9 cellular contexts compared by ENCODE assay signal in genomic region chr1:109532365-109533136, GRCh38. TPM values are rescaled to one million over a fixed set of nuclear protein-coding genes. Genes with fewer than 3 reads are reported as not detected.
DNase-seq lines count a peak whose midpoint lies in the region; ATAC-seq and TF ChIP-seq lines count a peak whose summit lies in the region.
"Had no signal": no experiment of that assay in that cellular context is flagged by ENCODE, and none has a peak within 500 bp of the region (broad histone marks: within the 10 kb centered on the region; RNA-seq: fewer than 3 reads in every experiment).

No MANE protein-coding gene starts in this region.

- no TSS peak for BruUV-seq in HCT116 (replicated peaks; lab: Mats Ljungman, UMichigan)

- H2AFZ ChIP-seq in HCT116 (ENCODE audit: low read depth, low read length, poor library complexity, severe bottlenecking) = peak overlapping the region; percentile 95

- peak overlapping the region; percentile 49 for H3K4me2 ChIP-seq in HCT116 (ENCODE audit: low read length)

- peak; percentile 85 to 97 (median 93) for TF ChIP-seq CTCF in HCT116 (IDR thresholded peaks at IDR 0.05 in 2 of 3, conservative IDR thresholded peaks at IDR 0.05 in 1 of 3; ENCODE audit: borderline replicate concordance in 1 of 3, insufficient read depth in 1 of 3, low read depth in 2 of 3, low read length in 2 of 3)

- H3K9me3 ChIP-seq in HCT116 (ENCODE audit: control insufficient read depth in 1 of 2, insufficient read depth in 1 of 2, low read depth in 1 of 2, low read length in 2 of 2) = no peaks in the 10 kb centered on the region

- H3K4me1 ChIP-seq in HCT116 (ENCODE audit: control insufficient read depth in 1 of 2, insufficient read depth in 2 of 2, low read length in 2 of 2) = peaks cover 4 to 14% of the 10 kb centered on the region in 2 experiments; a peak in 3 of 4 replicates
- no peaks in the 10 kb centered on the region for H3K4me1 ChIP-seq in urinary bladder (ENCODE audit: insufficient read depth)

- WGBS in urinary bladder = 16% methylated on average over 12 of the region's 12 CpGs

- CTCF ChIA-PET in HCT116 (lab: Charles Lee) = interaction anchor here (0.6 to 6.4 kb wide), 32 partner anchors 10 to 490 kb away, joined by 3 to 146 read pairs (median 5); partner anchors contain the start of genes AHCYL1, AMIGO1, CELSR2 and CYB561D1

- ATAC-seq in HCT116 (peak; percentile 92), left ventricle myocardium superior (peak; percentile 78)

- H3K4me3 ChIP-seq in HCT116 (replicated peaks in 1 of 2; ENCODE audit: low read depth in 1 of 2, low read length in 2 of 2) = no peak overlapping the region
- peak overlapping the region; percentile 11 for H3K4me3 ChIP-seq in urinary bladder (ENCODE audit: low read depth, low read length)

- no peak for TF ChIP-seq POLR2A in HCT116 (IDR thresholded peaks at IDR 0.05; ENCODE audit: borderline replicate concordance, extremely low read depth, insufficient read depth, insufficient read length)

- POLR2A ChIA-PET in HCT116 (lab: Charles Lee) = interaction anchor here (1.0 to 1.6 kb wide), 3 partner anchors 16 to 39 kb away, joined by 3 to 6 read pairs (median 4); partner anchors contain the start of genes CYB561D1 and GNAI3

- H3K9ac ChIP-seq in HCT116 (ENCODE audit: low read length) = no peak overlapping the region

- RAD21 ChIA-PET in HCT116 (lab: Charles Lee; ENCODE audit: low non-redundant PET in 1 of 2, low total read pairs in 2 of 2, uncharacterized antibody in 2 of 2, unreplicated experiment in 2 of 2) = interaction anchor here (0.9 to 2.1 kb wide), 6 partner anchors 14 to 42 kb away, joined by 3 to 17 read pairs (median 5); partner anchors contain the start of gene CYB561D1 (in 1 of the 2)

- no peaks in the 10 kb centered on the region for H4K20me1 ChIP-seq in HCT116 (ENCODE audit: insufficient read depth)

- H3K79me2 ChIP-seq in HCT116 (ENCODE audit: insufficient read depth, low read length) = no peaks in the 10 kb centered on the region

- DNase-seq in EL = peak; percentile 86
- DNase-seq in HCT116 (ENCODE audit: low read depth, low spot score) = peak; percentile 47
- DNase-seq in NCI-H1105 treated with DMSO at 0.1 percent for 48 hours (lab: John Stamatoyannopoulos, UW) = peak; percentile 68
- DNase-seq in SW480 (ENCODE audit: low spot score) = peak; percentile 54
- peak; percentile 84 for DNase-seq in activated naive CD8-positive, alpha-beta T cell treated with anti-CD3 and anti-CD28 coated beads, Interleukin-2, amount 50 U/mL, for 16 hours (ENCODE audit: low read depth, low spot score)
- peak; percentile 85 for DNase-seq in left ventricle myocardium superior
- DNase-seq in putamen (ENCODE audit: low spot score) = peak; percentile 79

- no peaks in the 10 kb centered on the region for H3K36me3 ChIP-seq in HCT116 (ENCODE audit: control insufficient read depth in 1 of 2, insufficient read depth in 2 of 2, low read length in 2 of 2)
- no peaks in the 10 kb centered on the region for H3K36me3 ChIP-seq in urinary bladder (ENCODE audit: insufficient read depth)

- H3K9me2 ChIP-seq in HCT116 (ENCODE audit: insufficient read depth) = no peaks in the 10 kb centered on the region

- TF ChIP-seq RAD21 in HCT116 (IDR thresholded peaks at IDR 0.05; ENCODE audit: low read depth) = peak; percentile 91

- H3K27me3 ChIP-seq in HCT116 (ENCODE audit: insufficient read depth, low read length) = no peaks in the 10 kb centered on the region; the same call in 1 of the 2 replicates

- intact Hi-C loops in HCT116 (cut with micrococcal nuclease) = loop anchor here (1.0 to 10.0 kb wide), 7 partner anchors 38 to 328 kb away; partner anchors contain the start of genes CYB561D1, PSMA5 and SORT1
- intact Hi-C loops in left ventricle myocardium superior (cut with micrococcal nuclease) = loop anchor here (5.0 kb wide), 1 partner anchor 40 kb away; the partner anchor contains the start of gene CYB561D1

- H3K27ac ChIP-seq in HCT116 (ENCODE audit: low read depth, low read length) (peak overlapping the region; percentile 21; the same call in 1 of the 2 replicates), urinary bladder (ENCODE audit: low read depth) (no peak overlapping the region)

TF ChIP-seq in HCT116, 20 proteins besides CTCF, POLR2A, EP300 and RAD21:
- TF ChIP-seq REST (IDR thresholded peaks at IDR 0.05; ENCODE audit: low read depth) (no peak), ZFX (IDR thresholded peaks at IDR 0.05) (no peak), EZH2 (IDR thresholded peaks at IDR 0.05) (no peak), ELF1 (IDR thresholded peaks at IDR 0.05; ENCODE audit: borderline replicate concordance, low read depth) (no peak), FOSL1 (IDR thresholded peaks at IDR 0.05; ENCODE audit: low read depth) (no peak), SRF (IDR thresholded peaks at IDR 0.05; ENCODE audit: low read depth) (no peak), POLR2AphosphoS5 (IDR thresholded peaks at IDR 0.05; ENCODE audit: low read depth, low read length) (no peak), CEBPB (IDR thresholded peaks at IDR 0.05; ENCODE audit: low read depth) (no peak), CBX3 (IDR thresholded peaks at IDR 0.05; ENCODE audit: low read depth) (no peak), JUND (IDR thresholded peaks at IDR 0.05) (no peak), TCF7L2 (IDR thresholded peaks at IDR 0.05; ENCODE audit: borderline replicate concordance, extremely low read depth, insufficient read depth, insufficient read length) (no peak), EGR1 (IDR thresholded peaks at IDR 0.05; ENCODE audit: low read depth) (no peak), ZNF274 (IDR thresholded peaks at IDR 0.05; ENCODE audit: low read depth, low read length) (no peak)
- TF ChIP-seq, protein P1, sequence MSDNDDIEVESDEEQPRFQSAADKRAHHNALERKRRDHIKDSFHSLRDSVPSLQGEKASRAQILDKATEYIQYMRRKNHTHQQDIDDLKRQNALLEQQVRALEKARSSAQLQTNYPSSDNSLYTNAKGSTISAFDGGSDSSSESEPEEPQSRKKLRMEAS (IDR thresholded peaks at IDR 0.05) = no peak

RNA-seq across cellular contexts. Expression of gene GPR61, which starts 7.1 kb away (rescaled TPM):
- total RNA-seq in HCT116 (2021; ENCODE audit: unreplicated experiment) = not detected
- 0.07 and 0.16 TPM in 2 replicates for polyA plus RNA-seq in HCT116 (2012)
- total RNA-seq in left ventricle myocardium superior = 0.07 TPM
- total RNA-seq in urinary bladder = 0.11 TPM
- not detected for polyA plus RNA-seq in urinary bladder
- total RNA-seq: subcutaneous adipose tissue had no signal

RNA-seq across cellular contexts. Expression of gene GNAI3, which starts 15.9 kb away (rescaled TPM):
- total RNA-seq in HCT116 (2021; ENCODE audit: unreplicated experiment) (9.5 TPM), left ventricle myocardium superior (2.2 TPM), urinary bladder (17.4 TPM)
- 5.2 and 6.0 TPM in 2 replicates for polyA plus RNA-seq in HCT116 (2012)
- 5.1 TPM for polyA plus RNA-seq in urinary bladder

RNA-seq across cellular contexts. Expression of gene AMIGO1, which starts 23.0 kb away (rescaled TPM):
- total RNA-seq in HCT116 (2021; ENCODE audit: unreplicated experiment) = 0.10 TPM
- polyA plus RNA-seq in HCT116 (2012) = 0.05 and 0.06 TPM in 2 replicates
- 18.4 TPM for total RNA-seq in left ventricle myocardium superior
- 2.9 TPM for total RNA-seq in urinary bladder
- 6.4 TPM for polyA plus RNA-seq in urinary bladder

RNA-seq across cellular contexts. Expression of gene CYB561D1, which starts 38.7 kb away (rescaled TPM):
- 5.9 TPM for total RNA-seq in HCT116 (2021; ENCODE audit: unreplicated experiment)
- 4.5 and 5.4 TPM in 2 replicates for polyA plus RNA-seq in HCT116 (2012)
- total RNA-seq in left ventricle myocardium superior = 4.3 TPM
- 4.0 TPM for total RNA-seq in urinary bladder
- 9.4 TPM for polyA plus RNA-seq in urinary bladder

RNA-seq across cellular contexts. Expression of gene ATXN7L2, which starts 48.8 kb away (rescaled TPM):
- 7.2 TPM for total RNA-seq in HCT116 (2021; ENCODE audit: unreplicated experiment)
- polyA plus RNA-seq in HCT116 (2012) = 5.9 and 6.1 TPM in 2 replicates
- total RNA-seq in left ventricle myocardium superior = 3.4 TPM
- total RNA-seq in urinary bladder = 2.0 TPM
- polyA plus RNA-seq in urinary bladder = 4.0 TPM
